ENCODE assay signal across 8 cellular contexts in genomic region chr22:44625981-44626687, GRCh38.
DNase-seq lines count a peak whose midpoint lies in the region; ATAC-seq and TF ChIP-seq lines count a peak whose summit lies in the region.

No MANE protein-coding gene starts in this region.

- H2AFZ ChIP-seq in H9 (ENCODE audit: low read length), result no peak overlapping the region

- no peak overlapping the region for H3K4me3 ChIP-seq in AG10803 (ENCODE audit: low read length)

- H3K23me2 ChIP-seq in H9 (ENCODE audit: insufficient read length, low read depth, low read length, poor library complexity, severe bottlenecking), result no peaks in the 10 kb centered on the region

- H3K9ac ChIP-seq in H9 (ENCODE audit: extremely low read depth, insufficient read length, low read length), result no peak overlapping the region

- H3K4me1 Mint-ChIP-seq in H9 (peaks cover 0 to 19% of the 10 kb centered on the region in 2 experiments; a peak in 2 of 4 replicates), memory B cell (peaks cover 3% of the 10 kb centered on the region)

- H3K4ac ChIP-seq in H9 (ENCODE audit: low read depth, low read length), result no peak overlapping the region

- ATAC-seq in memory B cell (ENCODE audit: low read depth), result peak; percentile 76
- ATAC-seq in HG03097 (IDR thresholded peaks at IDR 0.05; ENCODE audit: low FRiP score, unreplicated experiment), result no peak

- DNase-seq in AG10803 (ENCODE audit: low read depth) (peak; percentile 45), H9 (peak; percentile 74), NCI-H82 (lab: John Stamatoyannopoulos, UW) (peak; percentile 73), memory B cell (ENCODE audit: low spot score in 2 of 2) (peak; percentile 77 to 78)
- DNase-seq in activated CD8-positive, alpha-beta memory T cell treated with anti-CD3 and anti-CD28 coated beads for 24 hours, result peak; percentile 90
- peak; percentile 71 for DNase-seq in effector CD8-positive, alpha-beta T cell (lab: John Stamatoyannopoulos, UW)
- DNase-seq in stimulated activated CD8-positive, alpha-beta memory T cell treated with anti-CD3 and anti-CD28 coated beads, Interleukin-15, amount 100 ng/mL, for 4 hours (ENCODE audit: low read depth in 2 of 2), result peak; percentile 44 to 49

- H2BK120ac ChIP-seq in H9 (ENCODE audit: low read depth, low read length, poor library complexity, severe bottlenecking), result no peak overlapping the region

- no peak overlapping the region for H3K56ac ChIP-seq in H9 (ENCODE audit: insufficient read length, low read depth, low read length)

- no CpG with 5 or more reads among the region's 16 CpGs for WGBS in H9 (ENCODE audit: extremely low coverage, insufficient read length, low lambda C conversion rate)

- no peak overlapping the region for H2BK15ac ChIP-seq in H9 (ENCODE audit: low read depth, low read length)

- no peaks in the 10 kb centered on the region for H3K36me3 Mint-ChIP-seq in H9 (ENCODE audit: insufficient read depth in 1 of 3, low read depth in 3 of 3)
- H3K36me3 Mint-ChIP-seq in memory B cell, result no peaks in the 10 kb centered on the region

- H4K91ac ChIP-seq in H9 (ENCODE audit: insufficient read length, low read depth, low read length), result no peak overlapping the region

- no peaks in the 10 kb centered on the region for H3K79me2 ChIP-seq in H9 (ENCODE audit: insufficient read depth, low read length)

- H2BK12ac ChIP-seq in H9 (ENCODE audit: insufficient read length, low read depth, low read length), result no peak overlapping the region

- H3K14ac ChIP-seq in H9 (ENCODE audit: insufficient read depth, low read length), result no peak overlapping the region

- no peak overlapping the region for H4K8ac ChIP-seq in H9 (replicated peaks; ENCODE audit: insufficient read length, low read depth, low read length)

- peak; percentile 92 for TF ChIP-seq CTCF in AG10803 (conservative IDR thresholded peaks at IDR 0.05; ENCODE audit: low read length)
- peak; percentile 99 for TF ChIP-seq CTCF in H9 (conservative IDR thresholded peaks at IDR 0.05)

- no peak overlapping the region for H2BK5ac ChIP-seq in H9 (ENCODE audit: insufficient read length, low read length)

- no peak overlapping the region for H3T11ph ChIP-seq in H9 (ENCODE audit: low read length)

- no peak overlapping the region for H3K4me3 Mint-ChIP-seq in H9
- H3K4me3 Mint-ChIP-seq in memory B cell, result no peak overlapping the region

- no peaks in the 10 kb centered on the region for H3K4me1 ChIP-seq in H9 (ENCODE audit: insufficient read depth, low read length)

- no peak overlapping the region for H2BK20ac ChIP-seq in H9 (ENCODE audit: low read depth, low read length, poor library complexity, severe bottlenecking)

- no peak overlapping the region for H3K27ac ChIP-seq in H9 (ENCODE audit: insufficient read length, low read depth, low read length)

- no peak overlapping the region for H3K4me2 ChIP-seq in H9 (ENCODE audit: insufficient read depth, insufficient read length, low read length)

- peaks cover 33% of the 10 kb centered on the region for H3K27me3 ChIP-seq in H9 (ENCODE audit: insufficient read depth, low read length)

- no peak overlapping the region for H3K23ac ChIP-seq in H9 (ENCODE audit: insufficient read length, low read depth, low read length)

- H3K18ac ChIP-seq in H9 (ENCODE audit: insufficient read length, low read depth, low read length), result no peak overlapping the region

- no peak overlapping the region for H2AK5ac ChIP-seq in H9 (ENCODE audit: insufficient read length, low read length)

- no peaks in the 10 kb centered on the region for H4K20me1 ChIP-seq in H9 (ENCODE audit: control insufficient read depth, insufficient read depth, insufficient read length)

- H3K79me1 ChIP-seq in H9 (ENCODE audit: insufficient read depth, low read depth, low read length, poor library complexity, severe bottlenecking), result no peaks in the 10 kb centered on the region

- no peak overlapping the region for H4K5ac ChIP-seq in H9 (ENCODE audit: insufficient read length, low read depth, low read length)

- H3K27me3 Mint-ChIP-seq in H9 (ENCODE audit: low read depth) (peaks cover 6% of the 10 kb centered on the region), memory B cell (peaks cover 16% of the 10 kb centered on the region)

- no peaks in the 10 kb centered on the region for H3K9me3 ChIP-seq in H9 (ENCODE audit: control insufficient read depth, low read depth, low read length)

- H3K27ac Mint-ChIP-seq in H9 (no peak overlapping the region), memory B cell (no peak overlapping the region)

- H3K9me3 Mint-ChIP-seq in H9, result peaks cover 0 to under 1% of the 10 kb centered on the region in 2 experiments; a peak in 2 of 5 replicates
- H3K9me3 Mint-ChIP-seq in memory B cell, result no peaks in the 10 kb centered on the region
